In genomic region chr3:127255516-127255915, GRCh38 we compare ENCODE assay signal across 21 cellular contexts. TPM values are rescaled to one million over a fixed set of nuclear protein-coding genes. Genes with fewer than 3 reads are reported as not detected.
"Had no signal": no experiment of that assay in that cellular context is flagged by ENCODE, and none has a peak within 500 bp of the region (broad histone marks: within the 10 kb centered on the region; RNA-seq: fewer than 3 reads in every experiment).

No MANE protein-coding gene starts in this region.

- H3K36me3 ChIP-seq: MG63 had no signal

- H3K4me3 ChIP-seq: MG63 had no signal

- DNase-seq: IMR-90, Karpas-422, KG1, MG63, NCI-H1092, NCI-H1105 treated with DMSO at 0.1 percent for 48 hours, NCI-H1417 treated with DMSO at 0.1 percent for 48 hours, NCI-H146, NCI-H1694 treated with DMSO at 0.1 percent for 48 hours, NCI-H1930, NCI-H2081, NCI-H2107, NCI-H2227 treated with DMSO at 0.1 percent for 48 hours, NCI-H510A, NCI-H524 treated with DMSO at 0.1 percent for 48 hours, NCI-H69, NCI-H774, RPMI8226 had no signal

RNA-seq across cellular contexts. Expression of gene PRR20G, which starts 32.3 kb away (rescaled TPM):
- total RNA-seq: HepG2, HT1080, IMR-90, SK-MEL-5 had no signal
- polyA plus RNA-seq: HepG2, IMR-90 had no signal
